11 cellular contexts compared by ENCODE assay signal in the genomic region with DNA sequence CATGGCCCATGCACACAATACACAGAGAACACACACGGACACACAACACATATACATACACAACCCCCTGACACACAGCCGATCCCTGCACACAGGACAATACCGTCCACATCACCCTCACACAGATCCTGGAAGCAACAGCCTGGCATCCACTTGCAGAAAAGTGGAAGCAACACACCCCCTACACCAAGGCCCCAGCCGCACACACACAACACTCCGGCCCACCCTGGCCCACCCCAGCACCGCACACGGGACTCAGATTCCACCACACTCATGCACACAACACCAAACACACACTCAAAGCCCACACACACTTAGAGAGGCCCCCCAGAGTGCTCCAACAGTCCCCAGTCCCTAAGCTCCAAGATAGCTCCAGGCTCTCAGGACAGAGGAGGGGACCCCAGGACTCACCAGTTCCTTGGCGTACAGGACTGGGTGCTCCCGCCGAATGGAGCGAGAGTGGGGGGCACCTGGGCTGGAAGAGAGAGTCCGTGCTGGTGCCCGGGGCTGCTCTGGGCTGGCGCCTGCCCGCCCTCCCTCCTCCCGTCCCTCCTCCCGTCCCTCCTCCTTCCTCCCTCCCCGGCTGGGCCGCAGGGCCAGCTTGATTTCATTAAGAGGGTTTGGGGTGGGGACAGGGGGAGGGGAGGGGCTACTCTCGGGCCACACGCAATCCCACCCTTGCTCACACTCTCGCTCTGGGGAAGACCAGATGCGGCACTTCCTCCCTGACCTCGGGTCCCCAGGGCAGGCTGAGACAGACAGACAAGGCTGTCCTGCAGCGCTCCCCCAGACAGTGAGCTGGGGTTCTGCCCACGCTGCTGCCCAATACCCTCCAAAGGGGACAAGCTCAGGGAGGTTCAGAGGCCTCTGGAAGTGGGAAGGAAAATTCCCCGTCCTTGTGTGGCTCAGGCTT. TPM values are rescaled to one million over a fixed set of nuclear protein-coding genes. Genes with fewer than 3 reads are reported as not detected.
A peak's percentile ranks its signal among the peaks of the same experiment; 100 is the strongest.
DNase-seq lines count a peak whose midpoint lies in the region; ATAC-seq and TF ChIP-seq lines count a peak whose summit lies in the region.
"Had no signal": no experiment of that assay in that cellular context is flagged by ENCODE, and none has a peak within 500 bp of the region (broad histone marks: within the 10 kb centered on the region; RNA-seq: fewer than 3 reads in every experiment).

A gene with protein sequence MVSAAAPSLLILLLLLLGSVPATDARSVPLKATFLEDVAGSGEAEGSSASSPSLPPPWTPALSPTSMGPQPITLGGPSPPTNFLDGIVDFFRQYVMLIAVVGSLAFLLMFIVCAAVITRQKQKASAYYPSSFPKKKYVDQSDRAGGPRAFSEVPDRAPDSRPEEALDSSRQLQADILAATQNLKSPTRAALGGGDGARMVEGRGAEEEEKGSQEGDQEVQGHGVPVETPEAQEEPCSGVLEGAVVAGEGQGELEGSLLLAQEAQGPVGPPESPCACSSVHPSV (minus strand): TSS at position 526 of the 913 bp plus-strand sequence. CDS start 5,701 bp downstream, outside the sequence.

- no peaks in the 10 kb centered on the region for H3K36me3 Mint-ChIP-seq in type B pancreatic cell

- no peak for ATAC-seq in GM21825 (IDR thresholded peaks at IDR 0.05; ENCODE audit: unreplicated experiment)
- ATAC-seq: activated naive CD8-positive, alpha-beta T cell treated with anti-CD3 and anti-CD28 coated beads, Interleukin-2, amount 50 U/mL, for 24 hours had no signal

- no peaks in the 10 kb centered on the region for H3K9me3 Mint-ChIP-seq in type B pancreatic cell
- H3K9me3 Mint-ChIP-seq: activated naive CD8-positive, alpha-beta T cell treated with anti-CD3 and anti-CD28 coated beads, Interleukin-2, amount 50 U/mL, for 24 hours; T-helper 1 cell treated with Interleukin-12 subunit alpha and Interleukin-12 subunit beta and Interleukin-4 antibody, amounts not matched to agents 30 μg/mL and 1 μg/mL, for 36 hours had no signal

- no peaks in the 10 kb centered on the region for H3K27me3 Mint-ChIP-seq in type B pancreatic cell
- H3K27me3 Mint-ChIP-seq: activated naive CD8-positive, alpha-beta T cell treated with anti-CD3 and anti-CD28 coated beads, Interleukin-2, amount 50 U/mL, for 24 hours had no signal

- peak; percentile 36 for DNase-seq in DMS53 (lab: John Stamatoyannopoulos, UW)
- DNase-seq in DMS53 treated with DMSO at 0.1 percent for 48 hours (lab: John Stamatoyannopoulos, UW; ENCODE audit: unreplicated experiment) = no peak
- peak; percentile 79 for DNase-seq in ecto neural progenitor cell (ENCODE audit: low spot score)
- no peak for DNase-seq in mesenteric fat pad (ENCODE audit: low spot score)
- DNase-seq in type B pancreatic cell (ENCODE audit: extremely low spot score, unreplicated experiment) = no peak
- no peak for DNase-seq in NCI-H1436 treated with DMSO at 0.1 percent for 48 hours (lab: John Stamatoyannopoulos, UW)
- no peak for DNase-seq in A172 (ENCODE audit: low spot score)
- DNase-seq: activated naive CD8-positive, alpha-beta T cell treated with anti-CD3 and anti-CD28 coated beads, Interleukin-2, amount 50 U/mL, for 24 hours; NCI-H1092 treated with DMSO at 0.1 percent for 48 hours had no signal

- no peak for TF ChIP-seq CTCF in type B pancreatic cell (conservative IDR thresholded peaks at IDR 0.05)

- peaks cover 7% of the 10 kb centered on the region for H3K4me1 Mint-ChIP-seq in type B pancreatic cell (ENCODE audit: unreplicated experiment)
- H3K4me1 Mint-ChIP-seq: activated naive CD8-positive, alpha-beta T cell treated with anti-CD3 and anti-CD28 coated beads, Interleukin-2, amount 50 U/mL, for 24 hours had no signal

- peak within 1 kb of the TSS; percentile 7 for H3K27ac Mint-ChIP-seq in type B pancreatic cell
- H3K27ac Mint-ChIP-seq: activated naive CD8-positive, alpha-beta T cell treated with anti-CD3 and anti-CD28 coated beads, Interleukin-2, amount 50 U/mL, for 24 hours; T-helper 1 cell treated with Interleukin-12 subunit alpha and Interleukin-12 subunit beta and Interleukin-4 antibody, amounts not matched to agents 30 μg/mL and 1 μg/mL, for 36 hours had no signal

- peak within 1 kb of the TSS; percentile 85 for H3K4me3 Mint-ChIP-seq in type B pancreatic cell
- H3K4me3 Mint-ChIP-seq: activated naive CD8-positive, alpha-beta T cell treated with anti-CD3 and anti-CD28 coated beads, Interleukin-2, amount 50 U/mL, for 24 hours; T-helper 1 cell treated with Interleukin-12 subunit alpha and Interleukin-12 subunit beta and Interleukin-4 antibody, amounts not matched to agents 30 μg/mL and 1 μg/mL, for 36 hours had no signal

RNA-seq across cellular contexts. Expression of the gene that starts here (rescaled TPM):
- 13.0 TPM for total RNA-seq in mesenteric fat pad
- total RNA-seq in type B pancreatic cell (ENCODE audit: low replicate concordance) = 0.33 and 27.2 TPM in 2 replicates
- not detected in 2 replicates for total RNA-seq in A172 (2014; rRNA removed; shearing (Covaris generic))

Comparison
In these comparisons a context has a peak if more than half of its experiments do, and no peak if none do; other contexts are left out.
1. DNase-seq: peak in DMS53 (single experiment) and ecto neural progenitor cell (single experiment); none in DMS53 treated with DMSO at 0.1 percent for 48 hours (single experiment), mesenteric fat pad (single experiment), type B pancreatic cell (single experiment), NCI-H1436 treated with DMSO at 0.1 percent for 48 hours (single experiment) and A172 (single experiment).